In genomic region chr5:38832810-38833209, GRCh38 we compare ENCODE assay signal across 26 cellular contexts. TPM values are rescaled to one million over a fixed set of nuclear protein-coding genes. Genes with fewer than 3 reads are reported as not detected.
"Had no signal": no experiment of that assay in that cellular context is flagged by ENCODE, and none has a peak within 500 bp of the region (broad histone marks: within the 10 kb centered on the region; RNA-seq: fewer than 3 reads in every experiment).

No MANE protein-coding gene starts in this region.

- H3K4me3 ChIP-seq: colonic mucosa, heart left ventricle, psoas muscle, smooth muscle cell, suprapubic skin, tibial nerve had no signal

- DNase-seq: activated CD4-positive, CD25-positive, alpha-beta regulatory T cell treated with anti-CD3 and anti-CD28 coated beads, Interleukin-2, amount 50 U/mL, for 72 hours; activated CD8-positive, alpha-beta T cell treated with anti-CD3 and anti-CD28 coated beads for 36 hours; activated naive CD8-positive, alpha-beta T cell treated with anti-CD3 and anti-CD28 coated beads, Interleukin-2, amount 50 U/mL, for 24 hours; activated T-cell treated with anti-CD3 and anti-CD28 coated beads, Interleukin-2, amount 50 U/mL, for 48 hours; colonic mucosa; effector CD8-positive, alpha-beta T cell; foreskin fibroblast; heart left ventricle; hypothalamus; immature natural killer cell; kidney; left colon; midbrain; naive thymus-derived CD4-positive, alpha-beta T cell; occipital lobe; psoas muscle; stimulated activated CD4-positive, alpha-beta T cell treated with anti-CD3 and anti-CD28 coated beads, Interleukin-1b, Interleukin-23, amount 100 ng/mL, for 48 hours; stimulated activated naive B cell treated with anti-CD40 and anti-IgM and Interleukin-4, amounts not matched to agents 10 μg/mL and 1 μg/mL and 100 μg/mL, for 72 hours; T-helper 1 cell; WERI-Rb-1 had no signal

- H3K9me3 ChIP-seq: colonic mucosa, heart left ventricle, psoas muscle, suprapubic skin, tibial nerve had no signal

- ATAC-seq: activated CD8-positive, alpha-beta T cell treated with anti-CD3 and anti-CD28 coated beads for 36 hours; activated naive CD8-positive, alpha-beta T cell treated with anti-CD3 and anti-CD28 coated beads, Interleukin-2, amount 50 U/mL, for 24 hours; left colon; naive thymus-derived CD4-positive, alpha-beta T cell; stimulated activated naive B cell treated with anti-CD40 and anti-IgM and Interleukin-4, amounts not matched to agents 10 μg/mL and 1 μg/mL and 100 μg/mL, for 72 hours had no signal

- H3K4me1 ChIP-seq: colonic mucosa, parathyroid adenoma, psoas muscle had no signal

- H3K27ac ChIP-seq: colonic mucosa, heart left ventricle, parathyroid adenoma, psoas muscle, suprapubic skin, tibial nerve, WERI-Rb-1 had no signal

- H3K9ac ChIP-seq: parathyroid adenoma had no signal

- H3K27me3 ChIP-seq: colonic mucosa, heart left ventricle, suprapubic skin, tibial nerve had no signal

- H3K36me3 ChIP-seq: colonic mucosa, heart left ventricle, WERI-Rb-1 had no signal

- H2AFZ ChIP-seq: parathyroid adenoma had no signal

- H3K4me2 ChIP-seq: smooth muscle cell had no signal

- FAIRE-seq: endometrium, kidney had no signal

RNA-seq across cellular contexts. Expression of gene OSMR, which starts 13.0 kb away (rescaled TPM):
- total RNA-seq: activated CD4-positive, alpha-beta T cell treated with anti-CD3 and anti-CD28 coated beads, Interleukin-2, amount 10 ng/mL, durations not matched to agents 24 days and 14 days; activated CD8-positive, alpha-beta T cell treated with anti-CD3 and anti-CD28 coated beads for 36 hours; naive thymus-derived CD4-positive, alpha-beta T cell had no signal
